In genomic region chr6:44462335-44462734, GRCh38 we compare ENCODE assay signal across 26 cellular contexts.
"Had no signal": no experiment of that assay in that cellular context is flagged by ENCODE, and none has a peak within 500 bp of the region (broad histone marks: within the 10 kb centered on the region; RNA-seq: fewer than 3 reads in every experiment).

No MANE protein-coding gene starts in this region.

- H3K27me3 Mint-ChIP-seq: activated CD4-positive, alpha-beta T cell treated with anti-CD3 and anti-CD28 coated beads for 36 hours had no signal

- H3K9me3 Mint-ChIP-seq: activated CD4-positive, alpha-beta T cell treated with anti-CD3 and anti-CD28 coated beads, Interleukin-2, amount 10 ng/mL, durations not matched to agents 7 days and 5 days; activated naive CD4-positive, alpha-beta T cell treated with anti-CD3 and anti-CD28 coated beads for 36 hours; activated naive CD4-positive, alpha-beta T cell treated with anti-CD3 and anti-CD28 coated beads, Interleukin-2, amount 50 U/mL, for 72 hours; activated T-cell treated with anti-CD3 and anti-CD28 coated beads, Interleukin-2, amount 50 U/mL, for 24 hours; brain; T-helper 1 cell treated with Interleukin-12 subunit alpha and Interleukin-12 subunit beta and Interleukin-4 antibody, amounts not matched to agents 30 μg/mL and 1 μg/mL, for 36 hours; T-helper 2 cell treated with Interferon-gamma antibody and Interleukin-4, amounts not matched to agents 5 μg/mL and 100 μg/mL, for 36 hours had no signal

- H3K36me3 Mint-ChIP-seq: activated naive CD4-positive, alpha-beta T cell treated with anti-CD3 and anti-CD28 coated beads, Interleukin-2, amount 50 U/mL, for 72 hours; brain had no signal

- H3K4me3 Mint-ChIP-seq: activated CD4-positive, alpha-beta T cell treated with anti-CD3 and anti-CD28 coated beads for 36 hours; activated CD4-positive, alpha-beta T cell treated with anti-CD3 and anti-CD28 coated beads, Interleukin-2, amount 10 ng/mL, durations not matched to agents 7 days and 5 days; activated CD8-positive, alpha-beta T cell treated with anti-CD3 and anti-CD28 coated beads, Interleukin-2, amount 10 ng/mL, durations not matched to agents 7 days and 5 days; activated naive CD4-positive, alpha-beta T cell treated with anti-CD3 and anti-CD28 coated beads for 36 hours; activated T-cell treated with anti-CD3 and anti-CD28 coated beads, Interleukin-2, amount 50 U/mL, for 24 hours; brain; T-helper 1 cell treated with Interleukin-12 subunit alpha and Interleukin-12 subunit beta and Interleukin-4 antibody, amounts not matched to agents 30 μg/mL and 1 μg/mL, for 36 hours; T-helper 2 cell treated with Interferon-gamma antibody and Interleukin-4, amounts not matched to agents 5 μg/mL and 100 μg/mL, for 36 hours had no signal

- H3K4me1 Mint-ChIP-seq: activated CD4-positive, alpha-beta T cell treated with anti-CD3 and anti-CD28 coated beads for 36 hours; activated CD4-positive, alpha-beta T cell treated with anti-CD3 and anti-CD28 coated beads, Interleukin-2, amount 10 ng/mL, durations not matched to agents 7 days and 5 days; brain had no signal

- H3K27ac Mint-ChIP-seq: activated CD4-positive, alpha-beta T cell treated with anti-CD3 and anti-CD28 coated beads for 36 hours; activated CD4-positive, alpha-beta T cell treated with anti-CD3 and anti-CD28 coated beads, Interleukin-2, amount 10 ng/mL, durations not matched to agents 7 days and 5 days; activated CD8-positive, alpha-beta T cell treated with anti-CD3 and anti-CD28 coated beads, Interleukin-2, amount 10 ng/mL, durations not matched to agents 7 days and 5 days; activated naive CD4-positive, alpha-beta T cell treated with anti-CD3 and anti-CD28 coated beads for 36 hours; activated naive CD4-positive, alpha-beta T cell treated with anti-CD3 and anti-CD28 coated beads, Interleukin-2, amount 50 U/mL, for 72 hours; activated T-cell treated with anti-CD3 and anti-CD28 coated beads, Interleukin-2, amount 50 U/mL, for 24 hours; brain; T-helper 1 cell treated with Interleukin-12 subunit alpha and Interleukin-12 subunit beta and Interleukin-4 antibody, amounts not matched to agents 30 μg/mL and 1 μg/mL, for 36 hours; T-helper 2 cell treated with Interferon-gamma antibody and Interleukin-4, amounts not matched to agents 5 μg/mL and 100 μg/mL, for 36 hours had no signal

- ATAC-seq: activated CD4-positive, alpha-beta T cell treated with anti-CD3 and anti-CD28 coated beads for 36 hours; activated CD4-positive, CD25-positive, alpha-beta regulatory T cell treated with anti-CD3 and anti-CD28 coated beads, Interleukin-2, amount 50 U/mL, for 24 hours; activated CD8-positive, alpha-beta T cell treated with anti-CD3 and anti-CD28 coated beads, Interleukin-2, amount 10 ng/mL, durations not matched to agents 7 days and 5 days; activated naive CD4-positive, alpha-beta T cell treated with anti-CD3 and anti-CD28 coated beads, Interleukin-2, amount 50 U/mL, for 72 hours; Panc1 had no signal

- DNase-seq: activated CD4-positive, alpha-beta T cell treated with anti-CD3 and anti-CD28 coated beads for 36 hours; activated CD4-positive, alpha-beta T cell treated with anti-CD3 and anti-CD28 coated beads, Interleukin-2, amount 10 ng/mL, durations not matched to agents 7 days and 5 days; activated CD4-positive, alpha-beta T cell treated with anti-CD3 and anti-CD28 coated beads, Interleukin-2, amount 50 U/mL, for 48 hours; activated CD8-positive, alpha-beta T cell treated with anti-CD3 and anti-CD28 coated beads, Interleukin-2, amount 10 ng/mL, durations not matched to agents 7 days and 5 days; activated gamma-delta T cell treated with Interleukin-2 at 50 U/mL for 16 hours; activated naive CD4-positive, alpha-beta T cell treated with anti-CD3 and anti-CD28 coated beads for 36 hours; activated T-cell treated with anti-CD3 and anti-CD28 coated beads, Interleukin-2, amount 50 U/mL, for 24 hours; anterior cingulate cortex; caudate nucleus; cerebellar nuclear complex; MG63; MV-4-11; NCI-H1092; NCI-H1436 treated with DMSO at 0.1 percent for 48 hours; NCI-H1694 treated with DMSO at 0.1 percent for 48 hours; NCI-H2029; NCI-H345; NCI-H524 treated with DMSO at 0.1 percent for 48 hours; SHP77; SJCRH30 had no signal
